Comparison of ENCODE assay signal across 13 cellular contexts in the genomic region with DNA sequence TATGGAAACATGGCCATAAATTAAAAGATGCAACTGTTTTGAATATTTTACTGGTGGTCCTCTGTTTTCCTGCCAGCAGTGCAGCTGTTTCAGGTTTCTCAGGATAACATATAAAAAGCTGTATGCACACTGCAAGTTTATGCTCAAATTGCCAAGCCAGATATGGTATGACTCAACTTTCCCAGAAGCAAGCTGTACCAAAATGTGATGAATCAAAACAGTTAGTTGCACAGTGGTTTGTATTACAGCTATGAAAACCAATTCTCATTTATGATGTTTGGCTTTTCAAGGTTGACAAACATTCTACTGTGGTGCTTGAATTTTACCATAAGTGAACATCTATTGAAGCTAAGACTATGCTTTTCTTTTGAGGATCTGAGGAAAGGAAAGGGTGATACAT. TPM values are rescaled to one million over a fixed set of nuclear protein-coding genes. Genes with fewer than 3 reads are reported as not detected.
DNase-seq lines count a peak whose midpoint lies in the region; ATAC-seq, FAIRE-seq and TF ChIP-seq lines count a peak whose summit lies in the region.
"Had no signal": no experiment of that assay in that cellular context is flagged by ENCODE, and none has a peak within 500 bp of the region (broad histone marks: within the 10 kb centered on the region; RNA-seq: fewer than 3 reads in every experiment).

No MANE protein-coding gene starts in this region.

- H2AFZ ChIP-seq in astrocyte (ENCODE audit: low read depth, low read length): no peak overlapping the region
- H2AFZ ChIP-seq in hepatocyte: no peak overlapping the region

- H3K9me3 ChIP-seq in astrocyte (ENCODE audit: insufficient read depth, low read depth, low read length): no peaks in the 10 kb centered on the region
- H3K9me3 ChIP-seq in hepatocyte (ENCODE audit: low read depth): no peaks in the 10 kb centered on the region
- H3K9me3 ChIP-seq in MG63: no peaks in the 10 kb centered on the region
- H3K9me3 ChIP-seq: mucosa of descending colon, upper lobe of left lung had no signal

- peak; percentile 23 for DNase-seq in AG08395 (ENCODE audit: low spot score)
- peak; percentile 74 for DNase-seq in HCEC 1CT
- DNase-seq in astrocyte (ENCODE audit: low read depth): peak; percentile 82
- peak; percentile 22 for DNase-seq in hepatocyte (ENCODE audit: low spot score)
- no peak for DNase-seq in NCI-H1092 treated with DMSO at 0.1 percent for 48 hours (lab: John Stamatoyannopoulos, UW)
- DNase-seq in progenitor cell of endocrine pancreas (ENCODE audit: low spot score, unreplicated experiment): no peak
- no peak for DNase-seq in MG63
- DNase-seq: CD8-positive, alpha-beta T cell; hippocampal formation; mucosa of descending colon; upper lobe of left lung had no signal

- H3K27ac Mint-ChIP-seq in astrocyte (ENCODE audit: unreplicated experiment) (peak overlapping the region; percentile 79), progenitor cell of endocrine pancreas (no peak overlapping the region)
- H3K27ac Mint-ChIP-seq: CD8-positive, alpha-beta T cell had no signal

- H3K4me1 ChIP-seq in astrocyte (ENCODE audit: insufficient read depth, low read length) (no peaks in the 10 kb centered on the region), hepatocyte (ENCODE audit: insufficient read depth) (peaks cover 8% of the 10 kb centered on the region)
- H3K4me1 ChIP-seq: upper lobe of left lung had no signal

- H3K27me3 ChIP-seq in astrocyte (ENCODE audit: insufficient read depth, low read length) (no peaks in the 10 kb centered on the region), hepatocyte (no peaks in the 10 kb centered on the region), MG63 (no peaks in the 10 kb centered on the region)
- H3K27me3 ChIP-seq: upper lobe of left lung had no signal

- H3K4me2 ChIP-seq in astrocyte (ENCODE audit: low read length) (no peak overlapping the region), hepatocyte (no peak overlapping the region)

- no peak overlapping the region for H3K27ac ChIP-seq in astrocyte (ENCODE audit: low read depth, low read length)
- peak overlapping the region; percentile 4 for H3K27ac ChIP-seq in hepatocyte
- H3K27ac ChIP-seq: upper lobe of left lung had no signal

- H3K4me3 ChIP-seq in astrocyte (ENCODE audit: insufficient read depth, low read depth, low read length) (no peak overlapping the region), hepatocyte (no peak overlapping the region), MG63 (no peak overlapping the region)
- H3K4me3 ChIP-seq: mucosa of descending colon, upper lobe of left lung had no signal

- H3K9me3 Mint-ChIP-seq in astrocyte (ENCODE audit: unreplicated experiment) (no peaks in the 10 kb centered on the region), progenitor cell of endocrine pancreas (ENCODE audit: low read depth) (no peaks in the 10 kb centered on the region)
- H3K9me3 Mint-ChIP-seq: CD8-positive, alpha-beta T cell had no signal

- H3K79me2 ChIP-seq in astrocyte (ENCODE audit: insufficient read depth, low read length): no peaks in the 10 kb centered on the region
- peaks cover 4% of the 10 kb centered on the region for H3K79me2 ChIP-seq in hepatocyte

- peak; percentile 86 for FAIRE-seq in astrocyte (lab: Jason Lieb, UNC)
- FAIRE-seq: TTC549 had no signal

- H3K9ac ChIP-seq in astrocyte (ENCODE audit: low read length): no peak overlapping the region

- H3K9me2 ChIP-seq in hepatocyte (replicated peaks; ENCODE audit: insufficient read depth): no peaks in the 10 kb centered on the region

- H3K36me3 ChIP-seq in astrocyte (ENCODE audit: insufficient read depth, low read length) (no peaks in the 10 kb centered on the region), hepatocyte (replicated peaks; ENCODE audit: insufficient read depth, low read depth) (no peaks in the 10 kb centered on the region), MG63 (no peaks in the 10 kb centered on the region)
- H3K36me3 ChIP-seq: upper lobe of left lung had no signal

- H3K36me3 Mint-ChIP-seq in astrocyte (ENCODE audit: low read depth, unreplicated experiment): peaks cover 5% of the 10 kb centered on the region
- no peaks in the 10 kb centered on the region for H3K36me3 Mint-ChIP-seq in progenitor cell of endocrine pancreas (ENCODE audit: insufficient read depth)

- H3K4me3 Mint-ChIP-seq in astrocyte (ENCODE audit: unreplicated experiment): no peak overlapping the region
- H3K4me3 Mint-ChIP-seq in progenitor cell of endocrine pancreas (ENCODE audit: low read depth): no peak overlapping the region
- H3K4me3 Mint-ChIP-seq: CD8-positive, alpha-beta T cell had no signal

- H4K20me1 ChIP-seq in astrocyte (ENCODE audit: insufficient read depth, low read length): no peaks in the 10 kb centered on the region
- no peaks in the 10 kb centered on the region for H4K20me1 ChIP-seq in hepatocyte (ENCODE audit: insufficient read depth, poor library complexity, severe bottlenecking)

- H3K27me3 Mint-ChIP-seq in astrocyte (ENCODE audit: low read depth, unreplicated experiment) (no peaks in the 10 kb centered on the region), progenitor cell of endocrine pancreas (no peaks in the 10 kb centered on the region)

- H3K4me1 Mint-ChIP-seq in astrocyte (ENCODE audit: low read depth, unreplicated experiment): peaks cover 22% of the 10 kb centered on the region
- H3K4me1 Mint-ChIP-seq in progenitor cell of endocrine pancreas (ENCODE audit: low read depth): peaks cover 3% of the 10 kb centered on the region

- TF ChIP-seq CTCF in astrocyte (IDR thresholded peaks at IDR 0.05; ENCODE audit: insufficient read depth, low read depth, low read length): no peak
- TF ChIP-seq CTCF in hepatocyte (IDR thresholded peaks at IDR 0.05; ENCODE audit: poor library complexity): no peak
- TF ChIP-seq CTCF in progenitor cell of endocrine pancreas (IDR thresholded peaks at IDR 0.05; ENCODE audit: unreplicated experiment): no peak

- no peak for ATAC-seq in GM19463 (IDR thresholded peaks at IDR 0.05; ENCODE audit: unreplicated experiment)
- ATAC-seq: CD8-positive, alpha-beta T cell; mucosa of descending colon had no signal

RNA-seq across cellular contexts. Expression of gene TRMT5, which starts 15.5 kb away (rescaled TPM):
- total RNA-seq in astrocyte: 14.1 and 14.8 TPM in 2 replicates
- 7.5 and 14.3 TPM in 2 replicates for total RNA-seq in hepatocyte
- 4.7 and 6.5 TPM in 2 replicates for polyA plus RNA-seq in hepatocyte
- 13.1 and 15.0 TPM in 2 replicates for total RNA-seq in progenitor cell of endocrine pancreas
- total RNA-seq in MG63 (2014; rRNA removed; shearing (Covaris generic); ENCODE audit: low replicate concordance): 13.3 and 22.5 TPM in 2 replicates

RNA-seq across cellular contexts. Expression of gene SLC38A6, which starts 15.6 kb away (rescaled TPM):
- total RNA-seq in astrocyte (13.8 and 14.9 TPM in 2 replicates), hepatocyte (26.0 TPM in 2 replicates), progenitor cell of endocrine pancreas (14.4 and 18.7 TPM in 2 replicates)
- 16.7 and 17.0 TPM in 2 replicates for polyA plus RNA-seq in hepatocyte
- 4.2 and 11.4 TPM in 2 replicates for total RNA-seq in MG63 (2014; rRNA removed; shearing (Covaris generic); ENCODE audit: low replicate concordance)

Comparison
In these comparisons a context has a peak if more than half of its experiments do, and no peak if none do; other contexts are left out.
1. DNase-seq: peak in AG08395 (single experiment), HCEC 1CT (single experiment), astrocyte (single experiment) and hepatocyte (single experiment); none in NCI-H1092 treated with DMSO at 0.1 percent for 48 hours (single experiment), progenitor cell of endocrine pancreas (single experiment) and MG63 (single experiment).